8 cellular contexts compared by ENCODE assay signal in genomic region chr7:5382281-5383041, GRCh38. TPM values are rescaled to one million over a fixed set of nuclear protein-coding genes. Genes with fewer than 3 reads are reported as not detected.
DNase-seq lines count a peak whose midpoint lies in the region; ATAC-seq and TF ChIP-seq lines count a peak whose summit lies in the region.

No MANE protein-coding gene starts in this region.

- no peaks in the 10 kb centered on the region for H3K9me3 Mint-ChIP-seq in endothelial cell (ENCODE audit: unreplicated experiment)

- peaks cover 81% of the 10 kb centered on the region for H3K79me2 ChIP-seq in fibroblast of lung (ENCODE audit: control insufficient read depth, insufficient read depth, low read length)

- no peak overlapping the region for H3K4me3 ChIP-seq in RWPE2 (ENCODE audit: severe bottlenecking)
- H3K4me3 ChIP-seq in fibroblast of lung (replicated peaks in 1 of 4; ENCODE audit: control extremely low read depth in 1 of 4, insufficient read depth in 1 of 4, low read depth in 3 of 4, low read length in 4 of 4), result no peak overlapping the region
- no peak overlapping the region for H3K4me3 ChIP-seq in ovary

- peaks cover 6% of the 10 kb centered on the region for H3K4me1 Mint-ChIP-seq in endothelial cell (ENCODE audit: unreplicated experiment)

- ATAC-seq in RWPE2 (ENCODE audit: low read depth), result 0 out of 3 replicates have a peak, but pooled peaks have one; percentile 11
- ATAC-seq in GM21723 (IDR thresholded peaks at IDR 0.05; ENCODE audit: unreplicated experiment), result no peak
- ATAC-seq in GM21381 (IDR thresholded peaks at IDR 0.05; ENCODE audit: unreplicated experiment), result no peak
- ATAC-seq in GM21825 (IDR thresholded peaks at IDR 0.05; ENCODE audit: unreplicated experiment), result no peak

- TF ChIP-seq CTCF in RWPE2 (IDR thresholded peaks at IDR 0.05; ENCODE audit: poor library complexity, severe bottlenecking), result no peak
- no peak for TF ChIP-seq CTCF in fibroblast of lung (conservative IDR thresholded peaks at IDR 0.05 in 1 of 2, IDR thresholded peaks at IDR 0.05 in 1 of 2; ENCODE audit: low read depth in 1 of 2, low read length in 2 of 2)
- no peak for TF ChIP-seq CTCF in ovary (IDR thresholded peaks at IDR 0.05)
- no peak for TF ChIP-seq CTCF in endothelial cell (IDR thresholded peaks at IDR 0.05; ENCODE audit: unreplicated experiment)

- H3K4me1 ChIP-seq in RWPE2 (ENCODE audit: insufficient read depth, poor library complexity, severe bottlenecking), result no peaks in the 10 kb centered on the region
- peaks cover 2% of the 10 kb centered on the region for H3K4me1 ChIP-seq in fibroblast of lung (ENCODE audit: control insufficient read depth, extremely low read depth, insufficient read depth, low read length)
- H3K4me1 ChIP-seq in ovary (ENCODE audit: insufficient read depth), result peaks cover 39% of the 10 kb centered on the region

- TF ChIP-seq EP300 in ovary (IDR thresholded peaks at IDR 0.05), result no peak

- H3K36me3 Mint-ChIP-seq in endothelial cell (ENCODE audit: low read depth, unreplicated experiment), result peaks cover 14% of the 10 kb centered on the region

- H3K27me3 Mint-ChIP-seq in endothelial cell (ENCODE audit: unreplicated experiment), result peaks cover 12% of the 10 kb centered on the region

- intact Hi-C loops in ovary (cut with DNase I), result no loop called here

- H3K36me3 ChIP-seq in RWPE2 (ENCODE audit: low read depth) (peaks cover 59% of the 10 kb centered on the region), fibroblast of lung (ENCODE audit: control insufficient read depth, insufficient read depth, low read length) (peaks cover 6% of the 10 kb centered on the region), ovary (no peaks in the 10 kb centered on the region)

- H3K27ac Mint-ChIP-seq in endothelial cell (ENCODE audit: unreplicated experiment), result no peak overlapping the region

- no peaks in the 10 kb centered on the region for H3K27me3 ChIP-seq in RWPE2 (ENCODE audit: insufficient read depth, poor library complexity, severe bottlenecking)
- no peaks in the 10 kb centered on the region for H3K27me3 ChIP-seq in fibroblast of lung (ENCODE audit: control insufficient read depth, insufficient read depth, low read length)
- H3K27me3 ChIP-seq in ovary, result no peaks in the 10 kb centered on the region

- TF ChIP-seq POLR2A in ovary (IDR thresholded peaks at IDR 0.05), result no peak

- DNase-seq in EH (ENCODE audit: low read depth), result peak; percentile 25
- DNase-seq in RWPE2 (ENCODE audit: low spot score), result no peak
- peak in 1 of 2 donors; percentile 37 for DNase-seq in fibroblast of lung (ENCODE audit: low read depth in 2 of 2)
- DNase-seq in ovary, result peak in 3 of 5 donors; percentile 50 to 67 (median 58)
- DNase-seq in endothelial cell (ENCODE audit: low spot score), result no peak

- H3K27ac ChIP-seq in RWPE2 (ENCODE audit: poor library complexity, severe bottlenecking), result no peak overlapping the region
- H3K27ac ChIP-seq in fibroblast of lung (ENCODE audit: insufficient read depth, low read length), result peak overlapping the region; percentile 19
- peak overlapping the region in 1 of 2 donors; percentile 24 for H3K27ac ChIP-seq in ovary

- H2AFZ ChIP-seq in fibroblast of lung (ENCODE audit: low read length), result no peak overlapping the region

- no peak overlapping the region for H3K4me3 Mint-ChIP-seq in endothelial cell (ENCODE audit: unreplicated experiment)

- no peak overlapping the region for H3K9ac ChIP-seq in fibroblast of lung (ENCODE audit: insufficient read depth, low read length)

- H3K9me3 ChIP-seq in RWPE2 (ENCODE audit: severe bottlenecking) (no peaks in the 10 kb centered on the region), fibroblast of lung (ENCODE audit: control insufficient read depth, insufficient read depth, low read depth, low read length) (no peaks in the 10 kb centered on the region), ovary (no peaks in the 10 kb centered on the region)

- peak overlapping the region; percentile 45 for H3K4me2 ChIP-seq in fibroblast of lung (ENCODE audit: extremely low read depth, insufficient read depth, low read length)

- H4K20me1 ChIP-seq in fibroblast of lung (ENCODE audit: control insufficient read depth, extremely low read depth, insufficient read depth, low read length), result peaks cover 4% of the 10 kb centered on the region

- WGBS in ovary, 3 donors, result 39 to 45% (median 44%) methylated on average over 20 to 23 of the region's 23 CpGs

RNA-seq across cellular contexts. Expression of gene TNRC18, which starts 41.2 kb away (rescaled TPM):
- total RNA-seq in fibroblast of lung (32.1 and 38.5 TPM in 2 replicates), ovary (100 to 1,000 TPM in 4 of 7 donors, 10 to 100 TPM in 3; 48.6 to 153 (median 105) TPM), endothelial cell (ENCODE audit: unreplicated experiment) (91.8 TPM)
- polyA plus RNA-seq in fibroblast of lung (19.7 and 21.7 TPM in 2 replicates), ovary (10 to 100 TPM; 60.4 to 69.8 TPM)
- polyA plus RNA-seq in fibroblast of lung (2012), result 51.5 and 68.1 TPM in 2 replicates
- polyA minus RNA-seq in fibroblast of lung (ENCODE audit: low replicate concordance), result 145 and 179 TPM in 2 replicates

Comparison
In these comparisons a context has a peak if more than half of its experiments do, and no peak if none do; other contexts are left out.
1. DNase-seq: peak in EH (single experiment) and ovary (3 of 5); none in RWPE2 (single experiment) and endothelial cell (single experiment).